ENCODE assay signal across 9 cellular contexts in the genomic region with DNA sequence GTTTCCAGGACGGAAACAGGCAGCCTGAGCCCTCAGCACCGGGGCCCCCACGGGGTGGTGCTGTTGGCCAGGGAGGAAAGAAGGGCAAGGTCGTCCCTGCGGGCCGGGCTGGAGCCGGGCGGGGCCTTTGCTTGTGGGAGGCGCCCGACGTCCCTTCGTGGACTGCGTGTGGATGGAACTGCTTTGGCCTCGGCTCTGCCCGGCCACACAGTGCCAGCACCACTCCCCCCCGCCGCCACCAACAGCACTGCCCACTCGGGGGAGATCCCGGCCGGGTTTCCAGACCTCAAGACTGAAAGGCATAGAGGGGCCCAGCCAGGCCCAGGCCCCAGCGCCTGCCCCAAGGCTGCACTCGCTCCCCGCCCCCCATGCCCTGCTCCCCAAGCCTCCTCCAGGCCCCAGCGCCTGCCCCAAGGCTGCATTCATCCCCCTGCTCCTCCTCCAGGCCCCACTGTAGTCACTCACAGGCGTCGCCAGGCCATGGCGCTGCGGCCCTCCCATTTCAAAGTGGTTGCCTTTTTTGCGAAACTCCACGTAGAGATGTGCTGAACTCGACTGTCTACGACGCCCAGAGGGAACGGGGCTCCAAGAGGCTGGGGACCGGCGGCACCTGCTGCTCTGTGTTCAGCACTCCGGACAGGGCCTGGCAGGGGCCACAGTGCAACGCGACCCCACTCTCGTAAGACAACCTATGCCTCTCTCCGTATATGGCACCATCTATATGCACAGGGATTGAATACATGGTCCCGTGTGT. TPM values are rescaled to one million over a fixed set of nuclear protein-coding genes. Genes with fewer than 3 reads are reported as not detected.
DNase-seq lines count a peak whose midpoint lies in the region; ATAC-seq, FAIRE-seq and TF ChIP-seq lines count a peak whose summit lies in the region.
"Had no signal": no experiment of that assay in that cellular context is flagged by ENCODE, and none has a peak within 500 bp of the region (broad histone marks: within the 10 kb centered on the region; RNA-seq: fewer than 3 reads in every experiment).

No MANE protein-coding gene starts in this region.

- ATAC-seq in GM21717 (IDR thresholded peaks at IDR 0.05; ENCODE audit: unreplicated experiment) (peak; percentile 61), GM19395 (IDR thresholded peaks at IDR 0.05; ENCODE audit: unreplicated experiment) (no peak)

- intact Hi-C loops in endothelial cell of umbilical vein (cut with micrococcal nuclease): loop anchor here (1.0 to 2.0 kb wide), 4 partner anchors 159 to 283 kb away; a partner anchor contains a TSS

- H3K27ac ChIP-seq in endothelial cell of umbilical vein (ENCODE audit: insufficient read depth, low read depth, low read length): no peak overlapping the region

- no peak overlapping the region for H3K4me3 ChIP-seq in endothelial cell of umbilical vein (replicated peaks in 1 of 3; ENCODE audit: insufficient read depth in 1 of 3, low read depth in 1 of 3, low read length in 3 of 3)

- H3K9me1 ChIP-seq in endothelial cell of umbilical vein (replicated peaks; ENCODE audit: control insufficient read depth, extremely low read depth, insufficient read depth, low read length): no peaks in the 10 kb centered on the region

- H3K36me3 ChIP-seq in endothelial cell of umbilical vein (ENCODE audit: control insufficient read depth in 2 of 2, extremely low read depth in 1 of 2, insufficient read depth in 2 of 2, low read length in 2 of 2): no peaks in the 10 kb centered on the region

- no peaks in the 10 kb centered on the region for H3K4me1 ChIP-seq in endothelial cell of umbilical vein (ENCODE audit: control insufficient read depth, extremely low read depth, insufficient read depth, low read length)

- DNase-seq in DMS153 treated with DMSO at 0.1 percent for 48 hours (lab: John Stamatoyannopoulos, UW; ENCODE audit: unreplicated experiment) (peak; percentile 50), NCI-H1694 treated with DMSO at 0.1 percent for 48 hours (lab: John Stamatoyannopoulos, UW) (peak; percentile 29), endothelial cell of umbilical vein (ENCODE audit: low read depth, low spot score) (peak; percentile 56), mesenteric fat pad (ENCODE audit: low spot score) (peak; percentile 95)
- DNase-seq in activated CD4-positive, alpha-beta T cell treated with anti-CD3 and anti-CD28 coated beads, Interleukin-2, amount 50 U/mL, for 1 hour: peak; percentile 41
- peak; percentile 67 for DNase-seq in stimulated activated CD8-positive, alpha-beta memory T cell treated with anti-CD3 and anti-CD28 coated beads, Interleukin-4, amount 100 ng/mL, for 48 hours

- CTCF ChIA-PET in endothelial cell of umbilical vein (lab: Charles Lee): interaction anchor here (0.7 kb wide), 1 partner anchor 271 kb away, joined by 3 read pairs; no protein-coding TSS in a partner anchor

- no peak overlapping the region for H3K9ac ChIP-seq in endothelial cell of umbilical vein (replicated peaks; ENCODE audit: extremely low read depth, insufficient read depth, low read length)

- H4K20me1 ChIP-seq in endothelial cell of umbilical vein (replicated peaks; ENCODE audit: control insufficient read depth, extremely low read depth, insufficient read depth, low read length): no peaks in the 10 kb centered on the region

- peak; percentile 79 to 90 for TF ChIP-seq CTCF in endothelial cell of umbilical vein (IDR thresholded peaks at IDR 0.05; ENCODE audit: extremely low read depth in 1 of 2, insufficient read depth in 1 of 2, low read depth in 1 of 2, low read length in 2 of 2)

- dilution Hi-C loops in endothelial cell of umbilical vein (cut with MboI; ENCODE audit: extremely low pct_ligation_motif_present, low sequenced_read_pairs): no loop called here

- H3K4me2 ChIP-seq in endothelial cell of umbilical vein (ENCODE audit: insufficient read depth, low read length): no peak overlapping the region

- no TSS peak for BruUV-seq in endothelial cell of umbilical vein (replicated peaks; lab: Mats Ljungman, UMichigan)

- no peaks in the 10 kb centered on the region for H3K9me3 ChIP-seq in endothelial cell of umbilical vein (replicated peaks; ENCODE audit: control insufficient read depth, insufficient read depth, low read length)

- no peak overlapping the region for H2AFZ ChIP-seq in endothelial cell of umbilical vein (ENCODE audit: low read depth, low read length)

- FAIRE-seq in endothelial cell of umbilical vein (lab: Jason Lieb, UNC): no peak
- FAIRE-seq: TTC549 had no signal

- no peaks in the 10 kb centered on the region for H3K79me2 ChIP-seq in endothelial cell of umbilical vein (ENCODE audit: control insufficient read depth, insufficient read depth, low read length)

- POLR2A ChIA-PET in endothelial cell of umbilical vein (lab: Charles Lee): no interaction called here

- TF ChIP-seq POLR2A in endothelial cell of umbilical vein (IDR thresholded peaks at IDR 0.05; ENCODE audit: low read depth, low read length): no peak

- H3K27me3 ChIP-seq in endothelial cell of umbilical vein (ENCODE audit: control insufficient read depth in 2 of 2, insufficient read depth in 2 of 2, low read length in 2 of 2): no peaks in the 10 kb centered on the region

TF ChIP-seq in endothelial cell of umbilical vein, 7 proteins besides CTCF, POLR2A, EP300 and RAD21:
- TF ChIP-seq POLR2AphosphoS5 (IDR thresholded peaks at IDR 0.05; ENCODE audit: insufficient read depth, low read depth, low read length) (peak; percentile 24), MYC (IDR thresholded peaks at IDR 0.05; ENCODE audit: low read depth, low read length) (no peak)

RNA-seq across cellular contexts. Expression of a gene that starts 22.5 kb away (rescaled TPM):
- total RNA-seq in endothelial cell of umbilical vein: 1.7 and 1.9 TPM in 2 replicates
- 1.2 and 1.3 TPM in 2 replicates for polyA plus RNA-seq in endothelial cell of umbilical vein
- 0.30 and 0.37 TPM in 2 replicates for polyA plus RNA-seq in endothelial cell of umbilical vein (2011; cell fraction: cytosol; rRNA removed)
- polyA plus RNA-seq in endothelial cell of umbilical vein (2011; cell fraction: nucleus; rRNA removed): 6.3 and 7.7 TPM in 2 replicates
- 0.52 and 0.86 TPM in 2 replicates for polyA plus RNA-seq in endothelial cell of umbilical vein (2012)
- 2.0 and 2.2 TPM in 2 replicates for polyA minus RNA-seq in endothelial cell of umbilical vein
- 0.41 TPM for polyA minus RNA-seq in endothelial cell of umbilical vein (2011; cell fraction: cytosol; rRNA and poly(A)+ RNA removed)
- polyA minus RNA-seq in endothelial cell of umbilical vein (2011; cell fraction: nucleus; rRNA and poly(A)+ RNA removed): 4.6 and 7.2 TPM in 2 replicates
- 2.5 TPM for total RNA-seq in mesenteric fat pad

Comparison
In these comparisons a context has a peak if more than half of its experiments do, and no peak if none do; other contexts are left out.
1. DNase-seq: peak in every context shown above with its lines; median percentile 95 in mesenteric fat pad; 67 in stimulated activated CD8-positive, alpha-beta memory T cell treated with anti-CD3 and anti-CD28 coated beads, Interleukin-4, amount 100 ng/mL, for 48 hours; 56 in endothelial cell of umbilical vein; 50 in DMS153 treated with DMSO at 0.1 percent for 48 hours; 41 in activated CD4-positive, alpha-beta T cell treated with anti-CD3 and anti-CD28 coated beads, Interleukin-2, amount 50 U/mL, for 1 hour; 29 in NCI-H1694 treated with DMSO at 0.1 percent for 48 hours.